In genomic region chr2:134232868-134233732, GRCh38 we compare ENCODE assay signal across 8 cellular contexts. TPM values are rescaled to one million over a fixed set of nuclear protein-coding genes. Genes with fewer than 3 reads are reported as not detected.
A peak's percentile ranks its signal among the peaks of the same experiment; 100 is the strongest.
DNase-seq lines count a peak whose midpoint lies in the region; ATAC-seq, FAIRE-seq and TF ChIP-seq lines count a peak whose summit lies in the region.

No MANE protein-coding gene starts in this region.

- H3K27me3 ChIP-seq in BLaER1 (no peaks in the 10 kb centered on the region), smooth muscle cell (ENCODE audit: low read depth) (no peaks in the 10 kb centered on the region)

- DNase-seq in GM19239 (ENCODE audit: insufficient read length, low spot score), result no peak
- no peak for DNase-seq in activated T-helper 1 cell treated with anti-CD3 and anti-CD28 coated beads, Interleukin-12 subunit alpha, Interleukin-12 subunit beta, Interleukin-2, Interleukin-4 antibody, amounts not matched to agents 30 ng/mL and 10 ng/mL and 1 ng/mL, durations not matched to agents 14 hours and 24 hours and 36 hours (ENCODE audit: low spot score)
- DNase-seq in smooth muscle cell (lab: John Stamatoyannopoulos, UW; ENCODE audit: unreplicated experiment), result no peak
- DNase-seq in NK-92 (lab: John Stamatoyannopoulos, UW; ENCODE audit: unreplicated experiment), result no peak
- DNase-seq in NCI-H1092 treated with DMSO at 0.1 percent for 48 hours (lab: John Stamatoyannopoulos, UW), result no peak
- DNase-seq in DMS53 (lab: John Stamatoyannopoulos, UW), result no peak

- H3K36me3 Mint-ChIP-seq in activated T-helper 1 cell treated with anti-CD3 and anti-CD28 coated beads, Interleukin-12 subunit alpha, Interleukin-12 subunit beta, Interleukin-2, Interleukin-4 antibody, amounts not matched to agents 30 ng/mL and 10 ng/mL and 1 ng/mL, durations not matched to agents 14 hours and 24 hours and 36 hours (ENCODE audit: low read depth), result peaks cover 14% of the 10 kb centered on the region

- H3K27me3 Mint-ChIP-seq in activated T-helper 1 cell treated with anti-CD3 and anti-CD28 coated beads, Interleukin-12 subunit alpha, Interleukin-12 subunit beta, Interleukin-2, Interleukin-4 antibody, amounts not matched to agents 30 ng/mL and 10 ng/mL and 1 ng/mL, durations not matched to agents 14 hours and 24 hours and 36 hours (ENCODE audit: insufficient read depth), result peaks cover 2% of the 10 kb centered on the region

- H3K36me3 ChIP-seq in BLaER1, result peaks cover 23% of the 10 kb centered on the region
- no peaks in the 10 kb centered on the region for H3K36me3 ChIP-seq in smooth muscle cell (ENCODE audit: low read depth)

- H2AFZ ChIP-seq in smooth muscle cell (ENCODE audit: low read depth), result no peak overlapping the region

- H3K4me3 Mint-ChIP-seq in activated T-helper 1 cell treated with anti-CD3 and anti-CD28 coated beads, Interleukin-12 subunit alpha, Interleukin-12 subunit beta, Interleukin-2, Interleukin-4 antibody, amounts not matched to agents 30 ng/mL and 10 ng/mL and 1 ng/mL, durations not matched to agents 14 hours and 24 hours and 36 hours, result peak overlapping the region; percentile 53

- H3K9me3 ChIP-seq in BLaER1 (peaks cover 20% of the 10 kb centered on the region), smooth muscle cell (replicated peaks; ENCODE audit: low read depth) (no peaks in the 10 kb centered on the region)

- peak overlapping the region; percentile 77 for H3K4me2 ChIP-seq in BLaER1
- H3K4me2 ChIP-seq in smooth muscle cell, result peak overlapping the region; percentile 67

- H3K4me1 Mint-ChIP-seq in activated T-helper 1 cell treated with anti-CD3 and anti-CD28 coated beads, Interleukin-12 subunit alpha, Interleukin-12 subunit beta, Interleukin-2, Interleukin-4 antibody, amounts not matched to agents 30 ng/mL and 10 ng/mL and 1 ng/mL, durations not matched to agents 14 hours and 24 hours and 36 hours (ENCODE audit: low read depth), result peaks cover 70% of the 10 kb centered on the region

- WGBS in smooth muscle cell (ENCODE audit: low lambda C conversion rate), result 72% methylated on average over 2 of the region's 2 CpGs

- H3K9ac ChIP-seq in BLaER1 (peak overlapping the region; percentile 69), smooth muscle cell (ENCODE audit: low read depth) (no peak overlapping the region)

- no peak for TF ChIP-seq CTCF in smooth muscle cell (IDR thresholded peaks at IDR 0.05; ENCODE audit: borderline replicate concordance, insufficient read depth, poor library complexity, severe bottlenecking)

- H3K4me1 ChIP-seq in BLaER1 (peaks cover 86% of the 10 kb centered on the region), smooth muscle cell (ENCODE audit: low read depth) (peaks cover 8% of the 10 kb centered on the region)

- intact Hi-C loops in activated T-helper 1 cell treated with anti-CD3 and anti-CD28 coated beads, Interleukin-12 subunit alpha, Interleukin-12 subunit beta, Interleukin-2, Interleukin-4 antibody, amounts not matched to agents 30 ng/mL and 10 ng/mL and 1 ng/mL, durations not matched to agents 14 hours and 24 hours and 36 hours (cut with micrococcal nuclease), result loop anchor here (1.0 to 2.0 kb wide), 9 partner anchors 12 to 450 kb away; no protein-coding TSS in a partner anchor

- H3K9me3 Mint-ChIP-seq in activated T-helper 1 cell treated with anti-CD3 and anti-CD28 coated beads, Interleukin-12 subunit alpha, Interleukin-12 subunit beta, Interleukin-2, Interleukin-4 antibody, amounts not matched to agents 30 ng/mL and 10 ng/mL and 1 ng/mL, durations not matched to agents 14 hours and 24 hours and 36 hours, result peaks cover 15% of the 10 kb centered on the region

- peaks cover 13% of the 10 kb centered on the region for H3F3A ChIP-seq in smooth muscle cell (ENCODE audit: low read depth)

- FAIRE-seq in GM19239 (lab: Jason Lieb, UNC), result peak; percentile 11

- peak overlapping the region; percentile 64 for H3K27ac Mint-ChIP-seq in activated T-helper 1 cell treated with anti-CD3 and anti-CD28 coated beads, Interleukin-12 subunit alpha, Interleukin-12 subunit beta, Interleukin-2, Interleukin-4 antibody, amounts not matched to agents 30 ng/mL and 10 ng/mL and 1 ng/mL, durations not matched to agents 14 hours and 24 hours and 36 hours

- H3K79me2 ChIP-seq in smooth muscle cell (ENCODE audit: low read depth), result peaks cover 11% of the 10 kb centered on the region

- peaks cover 14% of the 10 kb centered on the region; the same call in 1 of the 2 replicates for H4K20me1 ChIP-seq in BLaER1
- H4K20me1 ChIP-seq in smooth muscle cell (ENCODE audit: low read depth), result no peaks in the 10 kb centered on the region

- H3K4me3 ChIP-seq in BLaER1 (peak overlapping the region; percentile 44), smooth muscle cell (no peak overlapping the region)

- peak; percentile 40 for ATAC-seq in HG03342 (IDR thresholded peaks at IDR 0.05; ENCODE audit: unreplicated experiment)

- H3K27ac ChIP-seq in BLaER1 (peak overlapping the region; percentile 83), smooth muscle cell (ENCODE audit: low read depth) (peak overlapping the region; percentile 81)

RNA-seq across cellular contexts. Expression of gene MGAT5, which starts 20.8 kb away (rescaled TPM):
- total RNA-seq in activated T-helper 1 cell treated with anti-CD3 and anti-CD28 coated beads, Interleukin-12 subunit alpha, Interleukin-12 subunit beta, Interleukin-2, Interleukin-4 antibody, amounts not matched to agents 30 ng/mL and 10 ng/mL and 1 ng/mL, durations not matched to agents 14 hours and 24 hours and 36 hours, result 25.8 and 26.2 TPM in 2 replicates
- total RNA-seq in smooth muscle cell, result 33.8 and 49.1 TPM in 2 replicates
- 4.5 and 5.0 TPM in 2 replicates for polyA plus RNA-seq in smooth muscle cell
